ENCODE assay signal across 1 cellular context in the genomic region with DNA sequence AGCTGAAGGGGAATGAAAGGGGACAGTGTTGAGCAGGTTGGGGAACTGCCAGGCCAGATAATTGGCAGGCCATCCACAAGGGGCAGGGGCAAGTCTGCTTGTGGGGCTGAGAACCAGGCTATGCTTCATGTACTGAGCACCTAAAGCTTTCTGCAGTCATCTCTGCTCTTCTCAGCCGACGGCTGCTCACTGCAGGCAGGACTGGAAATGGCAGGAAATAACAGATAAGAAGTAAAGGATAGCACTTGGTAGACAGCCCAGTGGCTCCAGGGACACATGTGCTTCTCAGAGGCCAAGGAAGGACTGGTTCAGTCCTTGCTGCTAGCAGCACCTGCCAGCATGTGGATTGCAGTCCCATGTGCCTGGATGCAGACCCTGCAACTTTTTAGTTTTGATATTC.
TF ChIP-seq lines count a peak whose summit lies in the region.

No MANE protein-coding gene starts in this region.

TF ChIP-seq in K562, 482 proteins besides CTCF, POLR2A, EP300 and RAD21 (continues in another document):
- no peak for TF ChIP-seq BHLHE40 (IDR thresholded peaks at IDR 0.05; ENCODE audit: low read length)
- TF ChIP-seq, protein P1, sequence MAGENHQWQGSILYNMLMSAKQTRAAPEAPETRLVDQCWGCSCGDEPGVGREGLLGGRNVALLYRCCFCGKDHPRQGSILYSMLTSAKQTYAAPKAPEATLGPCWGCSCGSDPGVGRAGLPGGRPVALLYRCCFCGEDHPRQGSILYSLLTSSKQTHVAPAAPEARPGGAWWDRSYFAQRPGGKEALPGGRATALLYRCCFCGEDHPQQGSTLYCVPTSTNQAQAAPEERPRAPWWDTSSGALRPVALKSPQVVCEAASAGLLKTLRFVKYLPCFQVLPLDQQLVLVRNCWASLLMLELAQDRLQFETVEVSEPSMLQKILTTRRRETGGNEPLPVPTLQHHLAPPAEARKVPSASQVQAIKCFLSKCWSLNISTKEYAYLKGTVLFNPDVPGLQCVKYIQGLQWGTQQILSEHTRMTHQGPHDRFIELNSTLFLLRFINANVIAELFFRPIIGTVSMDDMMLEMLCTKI (IDR thresholded peaks at IDR 0.05; ENCODE audit: partially characterized antibody) = no peak
- no peak for TF ChIP-seq SREBF2 (CRISPR knock-in tag; IDR thresholded peaks at IDR 0.05)
- TF ChIP-seq, protein P2, sequence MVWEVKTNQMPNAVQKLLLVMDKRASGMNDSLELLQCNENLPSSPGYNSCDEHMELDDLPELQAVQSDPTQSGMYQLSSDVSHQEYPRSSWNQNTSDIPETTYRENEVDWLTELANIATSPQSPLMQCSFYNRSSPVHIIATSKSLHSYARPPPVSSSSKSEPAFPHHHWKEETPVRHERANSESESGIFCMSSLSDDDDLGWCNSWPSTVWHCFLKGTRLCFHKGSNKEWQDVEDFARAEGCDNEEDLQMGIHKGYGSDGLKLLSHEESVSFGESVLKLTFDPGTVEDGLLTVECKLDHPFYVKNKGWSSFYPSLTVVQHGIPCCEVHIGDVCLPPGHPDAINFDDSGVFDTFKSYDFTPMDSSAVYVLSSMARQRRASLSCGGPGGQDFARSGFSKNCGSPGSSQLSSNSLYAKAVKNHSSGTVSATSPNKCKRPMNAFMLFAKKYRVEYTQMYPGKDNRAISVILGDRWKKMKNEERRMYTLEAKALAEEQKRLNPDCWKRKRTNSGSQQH (CRISPR knock-in tag; IDR thresholded peaks at IDR 0.05) = no peak
- no peak for TF ChIP-seq MIER1 (IDR thresholded peaks at IDR 0.05; ENCODE audit: low read depth)
- 0 out of 4 replicates have a peak, but pooled peaks of 1 of the 2 experiments have one; percentile 21 for TF ChIP-seq RCOR1 (IDR thresholded peaks at IDR 0.05; ENCODE audit: borderline replicate concordance in 1 of 2, low read depth in 2 of 2, low read length in 2 of 2)
- TF ChIP-seq ZNF184 (CRISPR knock-in tag; IDR thresholded peaks at IDR 0.05) = no peak
- TF ChIP-seq, protein P3, sequence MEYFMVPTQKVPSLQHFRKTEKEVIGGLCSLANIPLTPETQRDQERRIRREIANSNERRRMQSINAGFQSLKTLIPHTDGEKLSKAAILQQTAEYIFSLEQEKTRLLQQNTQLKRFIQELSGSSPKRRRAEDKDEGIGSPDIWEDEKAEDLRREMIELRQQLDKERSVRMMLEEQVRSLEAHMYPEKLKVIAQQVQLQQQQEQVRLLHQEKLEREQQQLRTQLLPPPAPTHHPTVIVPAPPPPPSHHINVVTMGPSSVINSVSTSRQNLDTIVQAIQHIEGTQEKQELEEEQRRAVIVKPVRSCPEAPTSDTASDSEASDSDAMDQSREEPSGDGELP (CRISPR knock-in tag; IDR thresholded peaks at IDR 0.05; ENCODE audit: borderline replicate concordance) = 0 out of 2 replicates have a peak, but pooled peaks have one; percentile 11
- no peak for TF ChIP-seq PPARD (CRISPR knock-in tag; IDR thresholded peaks at IDR 0.05)
- TF ChIP-seq, protein P4, sequence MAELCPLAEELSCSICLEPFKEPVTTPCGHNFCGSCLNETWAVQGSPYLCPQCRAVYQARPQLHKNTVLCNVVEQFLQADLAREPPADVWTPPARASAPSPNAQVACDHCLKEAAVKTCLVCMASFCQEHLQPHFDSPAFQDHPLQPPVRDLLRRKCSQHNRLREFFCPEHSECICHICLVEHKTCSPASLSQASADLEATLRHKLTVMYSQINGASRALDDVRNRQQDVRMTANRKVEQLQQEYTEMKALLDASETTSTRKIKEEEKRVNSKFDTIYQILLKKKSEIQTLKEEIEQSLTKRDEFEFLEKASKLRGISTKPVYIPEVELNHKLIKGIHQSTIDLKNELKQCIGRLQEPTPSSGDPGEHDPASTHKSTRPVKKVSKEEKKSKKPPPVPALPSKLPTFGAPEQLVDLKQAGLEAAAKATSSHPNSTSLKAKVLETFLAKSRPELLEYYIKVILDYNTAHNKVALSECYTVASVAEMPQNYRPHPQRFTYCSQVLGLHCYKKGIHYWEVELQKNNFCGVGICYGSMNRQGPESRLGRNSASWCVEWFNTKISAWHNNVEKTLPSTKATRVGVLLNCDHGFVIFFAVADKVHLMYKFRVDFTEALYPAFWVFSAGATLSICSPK (IDR thresholded peaks at IDR 0.05; ENCODE audit: borderline replicate concordance) = no peak
- no peak for TF ChIP-seq SPI1 (IDR thresholded peaks at IDR 0.05; ENCODE audit: borderline replicate concordance, low read depth, low read length)
- TF ChIP-seq ARID2 (IDR thresholded peaks at IDR 0.05) = no peak
- TF ChIP-seq, protein P5, sequence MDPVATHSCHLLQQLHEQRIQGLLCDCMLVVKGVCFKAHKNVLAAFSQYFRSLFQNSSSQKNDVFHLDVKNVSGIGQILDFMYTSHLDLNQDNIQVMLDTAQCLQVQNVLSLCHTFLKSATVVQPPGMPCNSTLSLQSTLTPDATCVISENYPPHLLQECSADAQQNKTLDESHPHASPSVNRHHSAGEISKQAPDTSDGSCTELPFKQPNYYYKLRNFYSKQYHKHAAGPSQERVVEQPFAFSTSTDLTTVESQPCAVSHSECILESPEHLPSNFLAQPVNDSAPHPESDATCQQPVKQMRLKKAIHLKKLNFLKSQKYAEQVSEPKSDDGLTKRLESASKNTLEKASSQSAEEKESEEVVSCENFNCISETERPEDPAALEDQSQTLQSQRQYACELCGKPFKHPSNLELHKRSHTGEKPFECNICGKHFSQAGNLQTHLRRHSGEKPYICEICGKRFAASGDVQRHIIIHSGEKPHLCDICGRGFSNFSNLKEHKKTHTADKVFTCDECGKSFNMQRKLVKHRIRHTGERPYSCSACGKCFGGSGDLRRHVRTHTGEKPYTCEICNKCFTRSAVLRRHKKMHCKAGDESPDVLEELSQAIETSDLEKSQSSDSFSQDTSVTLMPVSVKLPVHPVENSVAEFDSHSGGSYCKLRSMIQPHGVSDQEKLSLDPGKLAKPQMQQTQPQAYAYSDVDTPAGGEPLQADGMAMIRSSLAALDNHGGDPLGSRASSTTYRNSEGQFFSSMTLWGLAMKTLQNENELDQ (CRISPR knock-in tag; IDR thresholded peaks at IDR 0.05; ENCODE audit: borderline replicate concordance) = no peak
- TF ChIP-seq, protein P6, sequence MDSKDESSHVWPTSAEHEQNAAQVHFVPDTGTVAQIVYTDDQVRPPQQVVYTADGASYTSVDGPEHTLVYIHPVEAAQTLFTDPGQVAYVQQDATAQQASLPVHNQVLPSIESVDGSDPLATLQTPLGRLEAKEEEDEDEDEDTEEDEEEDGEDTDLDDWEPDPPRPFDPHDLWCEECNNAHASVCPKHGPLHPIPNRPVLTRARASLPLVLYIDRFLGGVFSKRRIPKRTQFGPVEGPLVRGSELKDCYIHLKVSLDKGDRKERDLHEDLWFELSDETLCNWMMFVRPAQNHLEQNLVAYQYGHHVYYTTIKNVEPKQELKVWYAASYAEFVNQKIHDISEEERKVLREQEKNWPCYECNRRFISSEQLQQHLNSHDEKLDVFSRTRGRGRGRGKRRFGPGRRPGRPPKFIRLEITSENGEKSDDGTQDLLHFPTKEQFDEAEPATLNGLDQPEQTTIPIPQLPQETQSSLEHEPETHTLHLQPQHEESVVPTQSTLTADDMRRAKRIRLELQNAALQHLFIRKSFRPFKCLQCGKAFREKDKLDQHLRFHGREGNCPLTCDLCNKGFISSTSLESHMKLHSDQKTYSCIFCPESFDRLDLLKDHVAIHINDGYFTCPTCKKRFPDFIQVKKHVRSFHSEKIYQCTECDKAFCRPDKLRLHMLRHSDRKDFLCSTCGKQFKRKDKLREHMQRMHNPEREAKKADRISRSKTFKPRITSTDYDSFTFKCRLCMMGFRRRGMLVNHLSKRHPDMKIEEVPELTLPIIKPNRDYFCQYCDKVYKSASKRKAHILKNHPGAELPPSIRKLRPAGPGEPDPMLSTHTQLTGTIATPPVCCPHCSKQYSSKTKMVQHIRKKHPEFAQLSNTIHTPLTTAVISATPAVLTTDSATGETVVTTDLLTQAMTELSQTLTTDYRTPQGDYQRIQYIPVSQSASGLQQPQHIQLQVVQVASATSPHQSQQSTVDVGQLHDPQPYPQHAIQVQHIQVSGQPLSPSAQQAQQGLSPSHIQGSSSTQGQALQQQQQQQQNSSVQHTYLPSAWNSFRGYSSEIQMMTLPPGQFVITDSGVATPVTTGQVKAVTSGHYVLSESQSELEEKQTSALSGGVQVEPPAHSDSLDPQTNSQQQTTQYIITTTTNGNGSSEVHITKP (IDR thresholded peaks at IDR 0.05; ENCODE audit: partially characterized antibody) = no peak
- no peak for TF ChIP-seq GTF2E2 (tag; IDR thresholded peaks at IDR 0.05)
- peak; percentile 61 to 81; a peak in 3 of 4 replicates for TF ChIP-seq TRIM24 (IDR thresholded peaks at IDR 0.05)
- TF ChIP-seq ZNF778 (CRISPR knock-in tag; IDR thresholded peaks at IDR 0.05) = no peak
- TF ChIP-seq, protein P7, sequence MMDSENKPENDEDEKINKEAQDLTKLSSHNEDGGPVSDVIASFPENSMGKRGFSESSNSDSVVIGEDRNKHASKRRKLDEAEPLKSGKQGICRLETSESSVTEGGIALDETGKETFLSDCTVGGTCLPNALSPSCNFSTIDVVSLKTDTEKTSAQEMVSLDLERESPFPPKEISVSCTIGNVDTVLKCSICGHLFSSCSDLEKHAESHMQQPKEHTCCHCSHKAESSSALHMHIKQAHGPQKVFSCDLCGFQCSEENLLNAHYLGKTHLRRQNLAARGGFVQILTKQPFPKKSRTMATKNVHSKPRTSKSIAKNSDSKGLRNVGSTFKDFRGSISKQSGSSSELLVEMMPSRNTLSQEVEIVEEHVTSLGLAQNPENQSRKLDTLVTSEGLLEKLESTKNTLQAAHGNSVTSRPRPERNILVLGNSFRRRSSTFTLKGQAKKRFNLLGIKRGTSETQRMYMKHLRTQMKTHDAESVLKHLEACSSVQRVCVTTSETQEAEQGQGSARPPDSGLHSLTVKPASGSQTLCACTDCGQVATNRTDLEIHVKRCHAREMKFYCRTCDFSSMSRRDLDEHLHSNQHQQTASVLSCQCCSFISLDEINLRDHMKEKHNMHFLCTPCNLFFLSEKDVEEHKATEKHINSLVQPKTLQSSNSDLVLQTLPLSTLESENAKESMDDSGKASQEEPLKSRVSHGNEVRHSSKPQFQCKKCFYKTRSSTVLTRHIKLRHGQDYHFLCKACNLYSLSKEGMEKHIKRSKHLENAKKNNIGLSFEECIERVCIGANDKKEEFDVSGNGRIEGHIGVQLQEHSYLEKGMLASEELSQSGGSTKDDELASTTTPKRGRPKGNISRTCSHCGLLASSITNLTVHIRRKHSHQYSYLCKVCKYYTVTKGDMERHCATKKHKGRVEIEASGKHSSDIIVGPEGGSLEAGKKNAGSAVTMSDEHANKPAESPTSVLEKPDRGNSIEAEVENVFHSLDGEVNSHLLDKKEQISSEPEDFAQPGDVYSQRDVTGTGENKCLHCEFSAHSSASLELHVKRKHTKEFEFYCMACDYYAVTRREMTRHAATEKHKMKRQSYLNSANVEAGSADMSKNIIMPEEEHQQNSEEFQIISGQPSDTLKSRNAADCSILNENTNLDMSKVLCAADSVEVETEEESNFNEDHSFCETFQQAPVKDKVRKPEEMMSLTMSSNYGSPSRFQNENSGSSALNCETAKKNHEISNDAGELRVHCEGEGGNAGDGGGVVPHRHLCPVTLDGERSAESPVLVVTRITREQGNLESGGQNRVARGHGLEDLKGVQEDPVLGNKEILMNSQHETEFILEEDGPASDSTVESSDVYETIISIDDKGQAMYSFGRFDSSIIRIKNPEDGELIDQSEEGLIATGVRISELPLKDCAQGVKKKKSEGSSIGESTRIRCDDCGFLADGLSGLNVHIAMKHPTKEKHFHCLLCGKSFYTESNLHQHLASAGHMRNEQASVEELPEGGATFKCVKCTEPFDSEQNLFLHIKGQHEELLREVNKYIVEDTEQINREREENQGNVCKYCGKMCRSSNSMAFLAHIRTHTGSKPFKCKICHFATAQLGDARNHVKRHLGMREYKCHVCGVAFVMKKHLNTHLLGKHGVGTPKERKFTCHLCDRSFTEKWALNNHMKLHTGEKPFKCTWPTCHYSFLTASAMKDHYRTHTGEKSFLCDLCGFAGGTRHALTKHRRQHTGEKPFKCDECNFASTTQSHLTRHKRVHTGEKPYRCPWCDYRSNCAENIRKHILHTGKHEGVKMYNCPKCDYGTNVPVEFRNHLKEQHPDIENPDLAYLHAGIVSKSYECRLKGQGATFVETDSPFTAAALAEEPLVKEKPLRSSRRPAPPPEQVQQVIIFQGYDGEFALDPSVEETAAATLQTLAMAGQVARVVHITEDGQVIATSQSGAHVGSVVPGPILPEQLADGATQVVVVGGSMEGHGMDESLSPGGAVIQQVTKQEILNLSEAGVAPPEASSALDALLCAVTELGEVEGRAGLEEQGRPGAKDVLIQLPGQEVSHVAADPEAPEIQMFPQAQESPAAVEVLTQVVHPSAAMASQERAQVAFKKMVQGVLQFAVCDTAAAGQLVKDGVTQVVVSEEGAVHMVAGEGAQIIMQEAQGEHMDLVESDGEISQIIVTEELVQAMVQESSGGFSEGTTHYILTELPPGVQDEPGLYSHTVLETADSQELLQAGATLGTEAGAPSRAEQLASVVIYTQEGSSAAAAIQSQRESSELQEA (IDR thresholded peaks at IDR 0.05; ENCODE audit: low read depth) = no peak
- TF ChIP-seq XRCC3 (IDR thresholded peaks at IDR 0.05) = peak; percentile 71; the same call in 1 of the 2 replicates
- TF ChIP-seq MEF2A (IDR thresholded peaks at IDR 0.05; ENCODE audit: control insufficient read depth, low read depth, low read length) = no peak
- no peak for TF ChIP-seq HDAC1 (IDR thresholded peaks at IDR 0.05)
- no peak for TF ChIP-seq SMARCA4 (IDR thresholded peaks at IDR 0.05)
- no peak for TF ChIP-seq ZBTB1 (CRISPR knock-in tag; IDR thresholded peaks at IDR 0.05; ENCODE audit: borderline replicate concordance, low read depth)
- TF ChIP-seq, protein P8, sequence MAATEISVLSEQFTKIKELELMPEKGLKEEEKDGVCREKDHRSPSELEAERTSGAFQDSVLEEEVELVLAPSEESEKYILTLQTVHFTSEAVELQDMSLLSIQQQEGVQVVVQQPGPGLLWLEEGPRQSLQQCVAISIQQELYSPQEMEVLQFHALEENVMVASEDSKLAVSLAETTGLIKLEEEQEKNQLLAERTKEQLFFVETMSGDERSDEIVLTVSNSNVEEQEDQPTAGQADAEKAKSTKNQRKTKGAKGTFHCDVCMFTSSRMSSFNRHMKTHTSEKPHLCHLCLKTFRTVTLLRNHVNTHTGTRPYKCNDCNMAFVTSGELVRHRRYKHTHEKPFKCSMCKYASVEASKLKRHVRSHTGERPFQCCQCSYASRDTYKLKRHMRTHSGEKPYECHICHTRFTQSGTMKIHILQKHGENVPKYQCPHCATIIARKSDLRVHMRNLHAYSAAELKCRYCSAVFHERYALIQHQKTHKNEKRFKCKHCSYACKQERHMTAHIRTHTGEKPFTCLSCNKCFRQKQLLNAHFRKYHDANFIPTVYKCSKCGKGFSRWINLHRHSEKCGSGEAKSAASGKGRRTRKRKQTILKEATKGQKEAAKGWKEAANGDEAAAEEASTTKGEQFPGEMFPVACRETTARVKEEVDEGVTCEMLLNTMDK (IDR thresholded peaks at IDR 0.05; ENCODE audit: borderline replicate concordance, insufficient read depth, low read depth, low read length, poor library complexity, severe bottlenecking) = no peak
- TF ChIP-seq NFXL1 (CRISPR knock-in tag; IDR thresholded peaks at IDR 0.05) = no peak
- no peak for TF ChIP-seq NFYB (IDR thresholded peaks at IDR 0.05; ENCODE audit: extremely low read depth, insufficient read length)
- TF ChIP-seq SMARCB1 (IDR thresholded peaks at IDR 0.05; ENCODE audit: insufficient read length, low read depth) = no peak
- no peak for TF ChIP-seq BRD9 (IDR thresholded peaks at IDR 0.05; ENCODE audit: low read depth, partially characterized antibody)
- no peak for TF ChIP-seq HNRNPLL (IDR thresholded peaks at IDR 0.05; ENCODE audit: low read depth, low read length, poor library complexity, severe bottlenecking)
- TF ChIP-seq ETV6 (IDR thresholded peaks at IDR 0.05; ENCODE audit: borderline replicate concordance in 1 of 2, low read depth in 2 of 2, low read length in 1 of 2) = no peak
- no peak for TF ChIP-seq ETV6 (CRISPR knock-in tag; IDR thresholded peaks at IDR 0.05; ENCODE audit: borderline replicate concordance)
- TF ChIP-seq PTRF (tag; IDR thresholded peaks at IDR 0.05) = no peak
- no peak for TF ChIP-seq EWSR1 (IDR thresholded peaks at IDR 0.05; ENCODE audit: borderline replicate concordance, low read depth, partially characterized antibody)
- TF ChIP-seq SRSF7 (optimal IDR thresholded peaks at IDR 0.05; ENCODE audit: low read depth, low read length) = no peak
- TF ChIP-seq TRIM28 (IDR thresholded peaks at IDR 0.05) = peak; percentile 88
- no peak for TF ChIP-seq MCM7 (IDR thresholded peaks at IDR 0.05)
